1 cellular context compared by ENCODE assay signal in the genomic region with DNA sequence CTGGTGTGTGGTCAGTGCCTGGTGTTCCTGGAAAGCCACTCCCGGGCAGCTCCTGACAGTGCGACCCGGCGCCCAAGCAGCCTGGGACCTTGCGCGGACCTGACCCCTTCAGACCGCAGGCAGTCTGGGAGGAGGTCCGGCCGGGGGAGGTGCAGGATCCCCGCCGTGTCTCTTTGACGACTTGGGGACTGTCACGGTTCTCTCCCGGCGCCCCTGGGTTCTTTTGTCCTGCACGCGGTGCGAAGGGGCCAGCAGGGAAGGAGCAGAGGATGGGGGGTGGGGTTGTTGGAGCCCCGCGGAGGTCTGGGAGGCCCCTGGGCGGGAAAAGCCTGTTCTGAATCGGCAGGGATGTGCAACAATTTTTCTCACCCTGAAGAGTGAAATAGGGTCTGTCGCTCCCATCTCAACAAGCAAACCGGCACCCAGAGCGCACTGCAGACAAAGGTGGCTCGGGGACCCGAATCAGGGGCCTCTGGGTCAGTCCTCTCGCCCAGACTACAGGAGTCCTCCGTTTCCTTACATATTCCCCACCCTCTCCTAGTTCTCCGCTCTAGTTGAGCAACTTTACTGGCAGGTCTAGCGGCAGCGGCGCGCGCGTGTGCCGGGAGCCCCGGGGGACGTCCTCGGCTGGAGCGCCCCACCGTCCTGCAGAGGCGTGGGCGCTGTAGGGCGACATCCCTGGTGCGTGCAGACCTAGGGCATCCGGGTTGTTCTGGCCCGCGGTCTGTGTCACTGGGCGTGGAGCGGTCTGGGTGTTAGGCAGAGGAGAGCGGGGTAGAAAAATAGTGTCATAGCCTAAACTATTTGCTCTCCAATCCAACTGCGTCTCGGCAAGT.
TF ChIP-seq lines count a peak whose summit lies in the region.

No MANE protein-coding gene starts in this region.

TF ChIP-seq in HepG2, 621 proteins besides CTCF, POLR2A, EP300 and RAD21 (continued from another document):
- TF ChIP-seq, protein P1, sequence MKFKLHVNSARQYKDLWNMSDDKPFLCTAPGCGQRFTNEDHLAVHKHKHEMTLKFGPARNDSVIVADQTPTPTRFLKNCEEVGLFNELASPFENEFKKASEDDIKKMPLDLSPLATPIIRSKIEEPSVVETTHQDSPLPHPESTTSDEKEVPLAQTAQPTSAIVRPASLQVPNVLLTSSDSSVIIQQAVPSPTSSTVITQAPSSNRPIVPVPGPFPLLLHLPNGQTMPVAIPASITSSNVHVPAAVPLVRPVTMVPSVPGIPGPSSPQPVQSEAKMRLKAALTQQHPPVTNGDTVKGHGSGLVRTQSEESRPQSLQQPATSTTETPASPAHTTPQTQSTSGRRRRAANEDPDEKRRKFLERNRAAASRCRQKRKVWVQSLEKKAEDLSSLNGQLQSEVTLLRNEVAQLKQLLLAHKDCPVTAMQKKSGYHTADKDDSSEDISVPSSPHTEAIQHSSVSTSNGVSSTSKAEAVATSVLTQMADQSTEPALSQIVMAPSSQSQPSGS (CRISPR knock-in tag; IDR thresholded peaks at IDR 0.05) = no peak
- TF ChIP-seq, protein P2, sequence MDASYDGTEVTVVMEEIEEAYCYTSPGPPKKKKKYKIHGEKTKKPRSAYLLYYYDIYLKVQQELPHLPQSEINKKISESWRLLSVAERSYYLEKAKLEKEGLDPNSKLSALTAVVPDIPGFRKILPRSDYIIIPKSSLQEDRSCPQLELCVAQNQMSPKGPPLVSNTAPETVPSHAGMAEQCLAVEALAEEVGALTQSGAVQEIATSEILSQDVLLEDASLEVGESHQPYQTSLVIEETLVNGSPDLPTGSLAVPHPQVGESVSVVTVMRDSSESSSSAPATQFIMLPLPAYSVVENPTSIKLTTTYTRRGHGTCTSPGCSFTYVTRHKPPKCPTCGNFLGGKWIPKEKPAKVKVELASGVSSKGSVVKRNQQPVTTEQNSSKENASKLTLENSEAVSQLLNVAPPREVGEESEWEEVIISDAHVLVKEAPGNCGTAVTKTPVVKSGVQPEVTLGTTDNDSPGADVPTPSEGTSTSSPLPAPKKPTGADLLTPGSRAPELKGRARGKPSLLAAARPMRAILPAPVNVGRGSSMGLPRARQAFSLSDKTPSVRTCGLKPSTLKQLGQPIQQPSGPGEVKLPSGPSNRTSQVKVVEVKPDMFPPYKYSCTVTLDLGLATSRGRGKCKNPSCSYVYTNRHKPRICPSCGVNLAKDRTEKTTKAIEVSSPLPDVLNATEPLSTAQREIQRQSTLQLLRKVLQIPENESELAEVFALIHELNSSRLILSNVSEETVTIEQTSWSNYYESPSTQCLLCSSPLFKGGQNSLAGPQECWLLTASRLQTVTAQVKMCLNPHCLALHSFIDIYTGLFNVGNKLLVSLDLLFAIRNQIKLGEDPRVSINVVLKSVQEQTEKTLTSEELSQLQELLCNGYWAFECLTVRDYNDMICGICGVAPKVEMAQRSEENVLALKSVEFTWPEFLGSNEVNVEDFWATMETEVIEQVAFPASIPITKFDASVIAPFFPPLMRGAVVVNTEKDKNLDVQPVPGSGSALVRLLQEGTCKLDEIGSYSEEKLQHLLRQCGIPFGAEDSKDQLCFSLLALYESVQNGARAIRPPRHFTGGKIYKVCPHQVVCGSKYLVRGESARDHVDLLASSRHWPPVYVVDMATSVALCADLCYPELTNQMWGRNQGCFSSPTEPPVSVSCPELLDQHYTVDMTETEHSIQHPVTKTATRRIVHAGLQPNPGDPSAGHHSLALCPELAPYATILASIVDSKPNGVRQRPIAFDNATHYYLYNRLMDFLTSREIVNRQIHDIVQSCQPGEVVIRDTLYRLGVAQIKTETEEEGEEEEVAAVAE (CRISPR knock-in tag; IDR thresholded peaks at IDR 0.05; ENCODE audit: borderline replicate concordance) = no peak
- TF ChIP-seq KDM4B (CRISPR knock-in tag; IDR thresholded peaks at IDR 0.05) (no peak), GABPB1 (CRISPR knock-in tag; IDR thresholded peaks at IDR 0.05) (no peak; the same call in 1 of the 2 replicates), ZNF747 (CRISPR knock-in tag; IDR thresholded peaks at IDR 0.05; ENCODE audit: borderline replicate concordance) (0 out of 2 replicates have a peak, but pooled peaks have one; percentile 9), ZNF251 (CRISPR knock-in tag; IDR thresholded peaks at IDR 0.05) (no peak), BCL6 (CRISPR knock-in tag; IDR thresholded peaks at IDR 0.05) (peak; percentile 97), ZNF549 (CRISPR knock-in tag; IDR thresholded peaks at IDR 0.05) (no peak), FOXM1 (CRISPR knock-in tag; IDR thresholded peaks at IDR 0.05) (no peak), ZNF143 (CRISPR knock-in tag; IDR thresholded peaks at IDR 0.05) (no peak), KDM6A (CRISPR knock-in tag; IDR thresholded peaks at IDR 0.05; ENCODE audit: low read depth) (no peak), GLI4 (CRISPR knock-in tag; IDR thresholded peaks at IDR 0.05; ENCODE audit: borderline replicate concordance) (no peak), ZNF430 (CRISPR knock-in tag; IDR thresholded peaks at IDR 0.05) (peak; percentile 31; the same call in 1 of the 2 replicates), ZSCAN25 (CRISPR knock-in tag; IDR thresholded peaks at IDR 0.05) (no peak), ZNF672 (CRISPR knock-in tag; IDR thresholded peaks at IDR 0.05) (no peak), MYNN (CRISPR knock-in tag; IDR thresholded peaks at IDR 0.05; ENCODE audit: low read depth) (no peak), ARID2 (CRISPR knock-in tag; IDR thresholded peaks at IDR 0.05; ENCODE audit: borderline replicate concordance) (no peak), KDM5A (IDR thresholded peaks at IDR 0.05; ENCODE audit: borderline replicate concordance, low read length) (no peak), FOXC1 (CRISPR knock-in tag; IDR thresholded peaks at IDR 0.05; ENCODE audit: borderline replicate concordance) (no peak), GATA4 (IDR thresholded peaks at IDR 0.05; ENCODE audit: borderline replicate concordance, low read depth) (no peak), POLR2AphosphoS5 (IDR thresholded peaks at IDR 0.05; ENCODE audit: low read depth, low read length) (no peak), KAT7 (CRISPR knock-in tag; IDR thresholded peaks at IDR 0.05; ENCODE audit: borderline replicate concordance) (no peak), ISL2 (CRISPR knock-in tag; IDR thresholded peaks at IDR 0.05) (no peak), XRCC5 (optimal IDR thresholded peaks at IDR 0.05; ENCODE audit: low read length) (peak; percentile 0), FOXJ3 (CRISPR knock-in tag; IDR thresholded peaks at IDR 0.05; ENCODE audit: borderline replicate concordance) (no peak), ZKSCAN5 (CRISPR knock-in tag; IDR thresholded peaks at IDR 0.05) (no peak), ZNF558 (CRISPR knock-in tag; IDR thresholded peaks at IDR 0.05; ENCODE audit: borderline replicate concordance) (no peak), ZNF30 (CRISPR knock-in tag; IDR thresholded peaks at IDR 0.05) (no peak), ATAD3A (CRISPR knock-in tag; IDR thresholded peaks at IDR 0.05) (no peak)
- TF ChIP-seq, protein P3, sequence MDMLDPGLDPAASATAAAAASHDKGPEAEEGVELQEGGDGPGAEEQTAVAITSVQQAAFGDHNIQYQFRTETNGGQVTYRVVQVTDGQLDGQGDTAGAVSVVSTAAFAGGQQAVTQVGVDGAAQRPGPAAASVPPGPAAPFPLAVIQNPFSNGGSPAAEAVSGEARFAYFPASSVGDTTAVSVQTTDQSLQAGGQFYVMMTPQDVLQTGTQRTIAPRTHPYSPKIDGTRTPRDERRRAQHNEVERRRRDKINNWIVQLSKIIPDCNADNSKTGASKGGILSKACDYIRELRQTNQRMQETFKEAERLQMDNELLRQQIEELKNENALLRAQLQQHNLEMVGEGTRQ (IDR thresholded peaks at IDR 0.05; ENCODE audit: low read depth, low read length) = no peak
- TF ChIP-seq, protein P3 (CRISPR knock-in tag; IDR thresholded peaks at IDR 0.05; ENCODE audit: borderline replicate concordance) = no peak
- TF ChIP-seq, protein P4, sequence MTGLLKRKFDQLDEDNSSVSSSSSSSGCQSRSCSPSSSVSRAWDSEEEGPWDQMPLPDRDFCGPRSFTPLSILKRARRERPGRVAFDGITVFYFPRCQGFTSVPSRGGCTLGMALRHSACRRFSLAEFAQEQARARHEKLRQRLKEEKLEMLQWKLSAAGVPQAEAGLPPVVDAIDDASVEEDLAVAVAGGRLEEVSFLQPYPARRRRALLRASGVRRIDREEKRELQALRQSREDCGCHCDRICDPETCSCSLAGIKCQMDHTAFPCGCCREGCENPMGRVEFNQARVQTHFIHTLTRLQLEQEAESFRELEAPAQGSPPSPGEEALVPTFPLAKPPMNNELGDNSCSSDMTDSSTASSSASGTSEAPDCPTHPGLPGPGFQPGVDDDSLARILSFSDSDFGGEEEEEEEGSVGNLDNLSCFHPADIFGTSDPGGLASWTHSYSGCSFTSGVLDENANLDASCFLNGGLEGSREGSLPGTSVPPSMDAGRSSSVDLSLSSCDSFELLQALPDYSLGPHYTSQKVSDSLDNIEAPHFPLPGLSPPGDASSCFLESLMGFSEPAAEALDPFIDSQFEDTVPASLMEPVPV (CRISPR knock-in tag; IDR thresholded peaks at IDR 0.05) = no peak
- TF ChIP-seq, protein P5, sequence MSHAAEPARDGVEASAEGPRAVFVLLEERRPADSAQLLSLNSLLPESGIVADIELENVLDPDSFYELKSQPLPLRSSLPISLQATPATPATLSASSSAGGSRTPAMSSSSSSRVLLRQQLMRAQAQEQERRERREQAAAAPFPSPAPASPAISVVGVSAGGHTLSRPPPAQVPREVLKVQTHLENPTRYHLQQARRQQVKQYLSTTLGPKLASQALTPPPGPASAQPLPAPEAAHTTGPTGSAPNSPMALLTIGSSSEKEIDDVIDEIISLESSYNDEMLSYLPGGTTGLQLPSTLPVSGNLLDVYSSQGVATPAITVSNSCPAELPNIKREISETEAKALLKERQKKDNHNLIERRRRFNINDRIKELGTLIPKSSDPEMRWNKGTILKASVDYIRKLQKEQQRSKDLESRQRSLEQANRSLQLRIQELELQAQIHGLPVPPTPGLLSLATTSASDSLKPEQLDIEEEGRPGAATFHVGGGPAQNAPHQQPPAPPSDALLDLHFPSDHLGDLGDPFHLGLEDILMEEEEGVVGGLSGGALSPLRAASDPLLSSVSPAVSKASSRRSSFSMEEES (CRISPR knock-in tag; IDR thresholded peaks at IDR 0.05) = no peak
- TF ChIP-seq, protein P6, sequence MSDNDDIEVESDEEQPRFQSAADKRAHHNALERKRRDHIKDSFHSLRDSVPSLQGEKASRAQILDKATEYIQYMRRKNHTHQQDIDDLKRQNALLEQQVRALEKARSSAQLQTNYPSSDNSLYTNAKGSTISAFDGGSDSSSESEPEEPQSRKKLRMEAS (IDR thresholded peaks at IDR 0.05) = 0 out of 2 replicates have a peak, but pooled peaks have one; percentile 7
